18 cellular contexts compared by ENCODE assay signal in the genomic region with DNA sequence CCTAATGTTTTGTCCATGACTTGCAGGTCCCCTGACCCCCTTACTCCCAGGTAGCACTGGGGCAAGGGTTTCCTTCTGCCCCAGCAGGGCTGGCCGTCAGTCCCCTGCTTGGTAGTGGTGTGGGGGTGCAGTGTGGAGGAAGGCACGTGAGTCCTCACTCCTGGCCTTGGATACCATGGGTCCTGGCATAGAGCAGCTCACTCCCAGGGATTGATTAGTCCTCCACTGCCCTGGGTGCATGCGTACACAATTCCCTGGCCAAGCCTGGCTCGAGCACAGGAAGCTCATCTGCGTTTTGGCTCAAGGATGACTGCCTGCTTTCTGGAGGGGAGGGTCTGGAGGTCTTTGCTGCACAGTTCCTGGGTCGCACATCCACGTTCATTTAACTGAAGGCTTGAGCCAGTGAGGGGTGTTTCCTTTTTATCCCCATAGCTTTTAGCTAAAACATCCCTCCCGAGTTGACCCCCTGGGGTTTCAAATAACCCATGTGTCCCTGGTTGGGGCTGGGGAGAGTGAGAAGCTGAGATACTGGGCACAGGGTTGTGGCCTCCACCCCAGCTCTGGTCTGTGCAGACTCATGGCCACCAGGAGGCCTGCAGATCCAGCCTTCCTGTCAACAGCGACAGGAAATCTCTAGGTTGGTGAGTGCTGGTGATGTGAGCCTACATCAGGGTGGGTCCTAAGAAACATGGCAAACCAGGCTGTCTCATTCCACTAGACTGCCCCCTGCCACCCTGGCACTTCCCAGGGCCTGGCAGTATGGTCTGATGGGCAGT. TPM values are rescaled to one million over a fixed set of nuclear protein-coding genes. Genes with fewer than 3 reads are reported as not detected.
DNase-seq lines count a peak whose midpoint lies in the region; ATAC-seq and TF ChIP-seq lines count a peak whose summit lies in the region.
"Had no signal": no experiment of that assay in that cellular context is flagged by ENCODE, and none has a peak within 500 bp of the region (broad histone marks: within the 10 kb centered on the region; RNA-seq: fewer than 3 reads in every experiment).

No MANE protein-coding gene starts in this region.

- peaks cover 64% of the 10 kb centered on the region for H3K36me3 Mint-ChIP-seq in CD8-positive, alpha-beta T cell
- peaks cover 83% of the 10 kb centered on the region for H3K36me3 Mint-ChIP-seq in activated T-helper 2 cell treated with anti-CD3 and anti-CD28 coated beads, Interferon-gamma antibody, Interleukin-2, Interleukin-4, amounts not matched to agents 10 μg/mL and 5 μg/mL and 100 μg/mL, durations not matched to agents 14 hours and 24 hours and 36 hours (ENCODE audit: low read depth)

- no peaks in the 10 kb centered on the region for H3K9me3 Mint-ChIP-seq in CD8-positive, alpha-beta T cell
- no peaks in the 10 kb centered on the region for H3K9me3 Mint-ChIP-seq in activated T-helper 2 cell treated with anti-CD3 and anti-CD28 coated beads, Interferon-gamma antibody, Interleukin-2, Interleukin-4, amounts not matched to agents 10 μg/mL and 5 μg/mL and 100 μg/mL, durations not matched to agents 14 hours and 24 hours and 36 hours

- ATAC-seq in CD8-positive, alpha-beta T cell = peak; percentile 55
- ATAC-seq in left lobe of liver (peak; percentile 72), GM19463 (IDR thresholded peaks at IDR 0.05; ENCODE audit: unreplicated experiment) (no peak), GM21367 (IDR thresholded peaks at IDR 0.05; ENCODE audit: unreplicated experiment) (no peak)

- H3K36me3 ChIP-seq in CD8-positive, alpha-beta T cell (ENCODE audit: insufficient read depth, low read length) = peaks cover 12% of the 10 kb centered on the region
- H3K36me3 ChIP-seq: neutrophil had no signal

- H3K4me3 ChIP-seq in AG10803 (ENCODE audit: low read length) = no peak overlapping the region
- H3K4me3 ChIP-seq in CD8-positive, alpha-beta T cell (ENCODE audit: low read depth, low read length) = no peak overlapping the region
- H3K4me3 ChIP-seq: BLaER1, dorsolateral prefrontal cortex, sigmoid colon, SJSA1 had no signal

- intact Hi-C loops in CD8-positive, alpha-beta T cell (cut with DNase I, micrococcal nuclease) = no loop called here
- intact Hi-C loops in activated T-helper 2 cell treated with anti-CD3 and anti-CD28 coated beads, Interferon-gamma antibody, Interleukin-2, Interleukin-4, amounts not matched to agents 10 μg/mL and 5 μg/mL and 100 μg/mL, durations not matched to agents 14 hours and 24 hours and 36 hours (cut with micrococcal nuclease) = no loop called here

- no peaks in the 10 kb centered on the region for H3K27me3 ChIP-seq in CD8-positive, alpha-beta T cell (ENCODE audit: insufficient read depth, low read length)
- H3K27me3 ChIP-seq: BLaER1, dorsolateral prefrontal cortex, neutrophil, sigmoid colon, SJSA1 had no signal

- peaks cover 32% of the 10 kb centered on the region for H3K4me1 Mint-ChIP-seq in CD8-positive, alpha-beta T cell (ENCODE audit: low read depth)
- H3K4me1 Mint-ChIP-seq in activated T-helper 2 cell treated with anti-CD3 and anti-CD28 coated beads, Interferon-gamma antibody, Interleukin-2, Interleukin-4, amounts not matched to agents 10 μg/mL and 5 μg/mL and 100 μg/mL, durations not matched to agents 14 hours and 24 hours and 36 hours (ENCODE audit: low read depth) = peaks cover 54% of the 10 kb centered on the region

- H3K4me3 Mint-ChIP-seq in CD8-positive, alpha-beta T cell = no peak overlapping the region
- no peak overlapping the region for H3K4me3 Mint-ChIP-seq in activated T-helper 2 cell treated with anti-CD3 and anti-CD28 coated beads, Interferon-gamma antibody, Interleukin-2, Interleukin-4, amounts not matched to agents 10 μg/mL and 5 μg/mL and 100 μg/mL, durations not matched to agents 14 hours and 24 hours and 36 hours (ENCODE audit: low read depth)

- no peaks in the 10 kb centered on the region for H3K27me3 Mint-ChIP-seq in CD8-positive, alpha-beta T cell (ENCODE audit: low read depth)
- no peaks in the 10 kb centered on the region for H3K27me3 Mint-ChIP-seq in activated T-helper 2 cell treated with anti-CD3 and anti-CD28 coated beads, Interferon-gamma antibody, Interleukin-2, Interleukin-4, amounts not matched to agents 10 μg/mL and 5 μg/mL and 100 μg/mL, durations not matched to agents 14 hours and 24 hours and 36 hours (ENCODE audit: low read depth)

- TF ChIP-seq CTCF in AG10803 (conservative IDR thresholded peaks at IDR 0.05; ENCODE audit: low read length) = peak; percentile 13; the same call in 1 of the 2 replicates
- no peak for TF ChIP-seq CTCF in CD8-positive, alpha-beta T cell (IDR thresholded peaks at IDR 0.05)

- no peak overlapping the region for H3K27ac ChIP-seq in CD8-positive, alpha-beta T cell (ENCODE audit: low read depth, low read length)
- H3K27ac ChIP-seq: BLaER1, dorsolateral prefrontal cortex, neutrophil, sigmoid colon, SJSA1 had no signal

- H3K4me1 ChIP-seq in CD8-positive, alpha-beta T cell (ENCODE audit: insufficient read depth, low read length) = peaks cover 47% of the 10 kb centered on the region
- H3K4me1 ChIP-seq: BLaER1, sigmoid colon, SJSA1 had no signal

- POLR2A ChIA-PET in CD8-positive, alpha-beta T cell (lab: Charles Lee) = interaction anchor here (1.4 to 16.5 kb wide), 2 partner anchors 11 to 26 kb away, joined by 4 to 301 read pairs; a partner anchor contains a TSS

- DNase-seq in AG10803 (ENCODE audit: low read depth) (no peak), left lobe of liver (ENCODE audit: low spot score) (peak; percentile 90), RKO (ENCODE audit: low spot score) (no peak), COLO668 (lab: John Stamatoyannopoulos, UW; ENCODE audit: unreplicated experiment) (no peak)
- DNase-seq in CD8-positive, alpha-beta T cell = no peak
- no peak for DNase-seq in activated T-helper 2 cell treated with anti-CD3 and anti-CD28 coated beads, Interferon-gamma antibody, Interleukin-2, Interleukin-4, amounts not matched to agents 10 μg/mL and 5 μg/mL and 100 μg/mL, durations not matched to agents 14 hours and 24 hours and 36 hours (ENCODE audit: low spot score)
- DNase-seq: activated gamma-delta T cell treated with Interleukin-2 at 50 U/mL for 16 hours; dorsolateral prefrontal cortex; kidney glomerular epithelial cell; NCI-H2029 treated with DMSO at 0.1 percent for 48 hours; NCI-H510A; sigmoid colon; stimulated activated CD4-positive, alpha-beta T cell treated with anti-CD3 and anti-CD28 coated beads, Interleukin-2, amount 100 ng/mL, for 48 hours had no signal

- H3K9me3 ChIP-seq in CD8-positive, alpha-beta T cell (ENCODE audit: low read length) = no peaks in the 10 kb centered on the region
- H3K9me3 ChIP-seq: BLaER1, neutrophil, sigmoid colon, SJSA1 had no signal

- peak overlapping the region; percentile 41 for H3K27ac Mint-ChIP-seq in CD8-positive, alpha-beta T cell
- H3K27ac Mint-ChIP-seq in activated T-helper 2 cell treated with anti-CD3 and anti-CD28 coated beads, Interferon-gamma antibody, Interleukin-2, Interleukin-4, amounts not matched to agents 10 μg/mL and 5 μg/mL and 100 μg/mL, durations not matched to agents 14 hours and 24 hours and 36 hours = peak overlapping the region; percentile 62

- CTCF ChIA-PET in CD8-positive, alpha-beta T cell (lab: Charles Lee) = interaction anchor here (0.8 to 21.5 kb wide), 4 partner anchors 9 to 29 kb away, joined by 4 to 968 read pairs (median 16); a partner anchor contains a TSS

RNA-seq across cellular contexts. Expression of a gene that starts 11.5 kb away (rescaled TPM):
- total RNA-seq in CD8-positive, alpha-beta T cell = 10 to 100 TPM; 11.1 to 12.5 TPM
- total RNA-seq in activated T-helper 2 cell treated with anti-CD3 and anti-CD28 coated beads, Interferon-gamma antibody, Interleukin-2, Interleukin-4, amounts not matched to agents 10 μg/mL and 5 μg/mL and 100 μg/mL, durations not matched to agents 14 hours and 24 hours and 36 hours = 61.7 and 68.7 TPM in 2 replicates
- 16.8 TPM for total RNA-seq in left lobe of liver

RNA-seq across cellular contexts. Expression of a gene that starts 13.3 kb away (rescaled TPM):
- 1 to 10 TPM; 5.4 to 5.5 TPM for total RNA-seq in CD8-positive, alpha-beta T cell
- 35.2 and 37.2 TPM in 2 replicates for total RNA-seq in activated T-helper 2 cell treated with anti-CD3 and anti-CD28 coated beads, Interferon-gamma antibody, Interleukin-2, Interleukin-4, amounts not matched to agents 10 μg/mL and 5 μg/mL and 100 μg/mL, durations not matched to agents 14 hours and 24 hours and 36 hours
- total RNA-seq in left lobe of liver = 3.0 TPM

RNA-seq across cellular contexts. Expression of a gene that starts 30.7 kb away (rescaled TPM):
- total RNA-seq in CD8-positive, alpha-beta T cell = 1 to 10 TPM; 4.7 to 5.6 TPM
- 351 and 355 TPM in 2 replicates for total RNA-seq in activated T-helper 2 cell treated with anti-CD3 and anti-CD28 coated beads, Interferon-gamma antibody, Interleukin-2, Interleukin-4, amounts not matched to agents 10 μg/mL and 5 μg/mL and 100 μg/mL, durations not matched to agents 14 hours and 24 hours and 36 hours
- 8.5 TPM for total RNA-seq in left lobe of liver

RNA-seq across cellular contexts. Expression of a gene that starts 36.1 kb away (rescaled TPM):
- total RNA-seq in CD8-positive, alpha-beta T cell = 10 to 100 TPM; 18.3 to 18.5 TPM
- total RNA-seq in activated T-helper 2 cell treated with anti-CD3 and anti-CD28 coated beads, Interferon-gamma antibody, Interleukin-2, Interleukin-4, amounts not matched to agents 10 μg/mL and 5 μg/mL and 100 μg/mL, durations not matched to agents 14 hours and 24 hours and 36 hours = 178 and 190 TPM in 2 replicates
- 16.1 TPM for total RNA-seq in left lobe of liver

Comparison
In these comparisons a context has a peak if more than half of its experiments do, and no peak if none do; other contexts are left out.
1. ATAC-seq: peak in CD8-positive, alpha-beta T cell (single experiment) and left lobe of liver (single experiment); none in GM19463 (single experiment) and GM21367 (single experiment).
2. RNA of a gene that starts 30.7 kb away (total RNA-seq): 351 to 355 TPM in activated T-helper 2 cell treated with anti-CD3 and anti-CD28 coated beads, Interferon-gamma antibody, Interleukin-2, Interleukin-4, amounts not matched to agents 10 μg/mL and 5 μg/mL and 100 μg/mL, durations not matched to agents 14 hours and 24 hours and 36 hours; 8.5 TPM in left lobe of liver (single experiment) and 4.7 to 5.6 TPM in CD8-positive, alpha-beta T cell; every median in the first group is over 10 times any median in the second.